Comparison of ENCODE assay signal across 29 cellular contexts in the genomic region with DNA sequence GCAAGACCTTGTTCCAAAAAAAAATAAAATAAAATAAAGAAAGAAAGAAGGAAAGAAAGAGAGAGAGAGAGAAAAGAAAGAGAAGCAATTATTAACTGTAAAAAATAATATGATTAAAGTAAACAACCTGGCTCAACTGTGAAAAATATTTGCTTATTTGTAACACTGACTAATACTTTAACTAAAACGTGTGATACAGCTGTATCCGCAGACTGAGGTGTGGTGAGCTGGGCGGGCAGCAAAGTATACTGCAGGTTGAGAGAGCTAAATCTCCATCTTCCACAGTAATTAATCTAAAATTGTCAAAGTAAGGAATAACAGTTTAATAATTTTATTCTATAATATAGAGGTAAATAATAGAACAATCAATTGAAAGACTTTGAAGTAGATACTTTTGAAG.
"Had no signal": no experiment of that assay in that cellular context is flagged by ENCODE, and none has a peak within 500 bp of the region (broad histone marks: within the 10 kb centered on the region; RNA-seq: fewer than 3 reads in every experiment).

No MANE protein-coding gene starts in this region.

- ATAC-seq: activated CD8-positive, alpha-beta T cell treated with anti-CD3 and anti-CD28 coated beads for 36 hours; activated naive CD4-positive, alpha-beta T cell treated with anti-CD3 and anti-CD28 coated beads, Interleukin-2, amount 50 U/mL, for 72 hours; activated T-cell treated with anti-CD3 and anti-CD28 coated beads, Interleukin-2, amount 50 U/mL, for 4 hours; activated T-cell treated with anti-CD3 and anti-CD28 coated beads, Interleukin-2, amount 50 U/mL, for 72 hours; activated T-helper 17 cell treated with anti-CD3 and anti-CD28 coated beads, Interleukin-2, amount 50 U/mL, for 72 hours; body of pancreas had no signal

- DNase-seq: activated B cell treated with CpG ODN at 0.5 μM for 24 hours; activated CD4-positive, alpha-beta memory T cell treated with anti-CD3 and anti-CD28 coated beads for 36 hours; activated CD4-positive, alpha-beta T cell treated with anti-CD3 and anti-CD28 coated beads for 4 hours; activated CD4-positive, alpha-beta T cell treated with anti-CD3 and anti-CD28 coated beads, Interleukin-2, amount 10 ng/mL, durations not matched to agents 24 days and 14 days; activated CD4-positive, alpha-beta T cell treated with anti-CD3 and anti-CD28 coated beads, Interleukin-2, amount 50 U/mL, for 1 hour; activated CD4-positive, alpha-beta T cell treated with anti-CD3 and anti-CD28 coated beads, Interleukin-2, amount 50 U/mL, for 4 hours; activated CD4-positive, CD25-positive, alpha-beta regulatory T cell treated with anti-CD3 and anti-CD28 coated beads, Interleukin-2, amount 50 U/mL, for 72 hours; activated CD8-positive, alpha-beta memory T cell treated with anti-CD3 and anti-CD28 coated beads, Interleukin-2, amount 50 U/mL, for 4 hours; activated CD8-positive, alpha-beta T cell treated with anti-CD3 and anti-CD28 coated beads for 36 hours; activated effector memory CD4-positive, alpha-beta T cell treated with anti-CD3 and anti-CD28 coated beads, Interleukin-2, amount 50 U/mL, for 16 hours; activated gamma-delta T cell treated with Interleukin-2 at 50 U/mL for 16 hours; activated naive CD4-positive, alpha-beta T cell; activated naive CD4-positive, alpha-beta T cell treated with anti-CD3 and anti-CD28 coated beads for 36 hours; activated naive CD4-positive, alpha-beta T cell treated with anti-CD3 and anti-CD28 coated beads, Interleukin-2, amount 50 U/mL, for 16 hours; activated naive CD8-positive, alpha-beta T cell treated with anti-CD3 and anti-CD28 coated beads for 36 hours; activated T-cell treated with anti-CD3 and anti-CD28 coated beads for 4 hours; activated T-cell treated with anti-CD3 and anti-CD28 coated beads, Interleukin-2, amount 50 U/mL, for 1 hour; activated T-cell treated with anti-CD3 and anti-CD28 coated beads, Interleukin-2, amount 50 U/mL, for 4 hours; activated T-cell treated with anti-CD3 and anti-CD28 coated beads, Interleukin-2, amount 50 U/mL, for 72 hours; adrenal gland; amniotic stem cell; aorta; body of pancreas; brain microvascular endothelial cell; central memory CD4-positive, alpha-beta T cell; T-helper 2 cell; T-helper 9 cell had no signal
